In genomic region chr13:75318138-75318833, GRCh38 we compare ENCODE assay signal across 11 cellular contexts.
DNase-seq lines count a peak whose midpoint lies in the region; ATAC-seq and TF ChIP-seq lines count a peak whose summit lies in the region.
"Had no signal": no experiment of that assay in that cellular context is flagged by ENCODE, and none has a peak within 500 bp of the region (broad histone marks: within the 10 kb centered on the region; RNA-seq: fewer than 3 reads in every experiment).

No MANE protein-coding gene starts in this region.

- H3K79me2 ChIP-seq in smooth muscle cell (ENCODE audit: low read depth) = no peaks in the 10 kb centered on the region

- H3K27ac ChIP-seq in smooth muscle cell (ENCODE audit: low read depth) = no peak overlapping the region
- H3K27ac ChIP-seq: prostate gland, WERI-Rb-1 had no signal

- no peaks in the 10 kb centered on the region for H4K20me1 ChIP-seq in smooth muscle cell (ENCODE audit: low read depth)

- H3K4me1 Mint-ChIP-seq in activated naive CD4-positive, alpha-beta T cell treated with anti-CD3 and anti-CD28 coated beads, Interleukin-2, amount 10 ng/mL, durations not matched to agents 7 days and 5 days = peaks cover 45% of the 10 kb centered on the region
- H3K4me1 Mint-ChIP-seq in Caco-2 (ENCODE audit: low read depth, unreplicated experiment) = no peaks in the 10 kb centered on the region

- H3K36me3 ChIP-seq in Caco-2 (ENCODE audit: control insufficient read depth, insufficient read depth, low read length) (no peaks in the 10 kb centered on the region; the same call in 1 of the 2 replicates), smooth muscle cell (ENCODE audit: low read depth) (no peaks in the 10 kb centered on the region)
- H3K36me3 ChIP-seq: prostate gland, WERI-Rb-1 had no signal

- H2AFZ ChIP-seq in smooth muscle cell (ENCODE audit: low read depth) = no peak overlapping the region

- H3K27me3 ChIP-seq in Caco-2 (replicated peaks; ENCODE audit: control insufficient read depth, insufficient read depth, low read length) = no peaks in the 10 kb centered on the region
- no peaks in the 10 kb centered on the region for H3K27me3 ChIP-seq in smooth muscle cell (ENCODE audit: low read depth)

- peaks cover 15% of the 10 kb centered on the region for H3K36me3 Mint-ChIP-seq in activated naive CD4-positive, alpha-beta T cell treated with anti-CD3 and anti-CD28 coated beads, Interleukin-2, amount 10 ng/mL, durations not matched to agents 7 days and 5 days
- peaks cover 71% of the 10 kb centered on the region for H3K36me3 Mint-ChIP-seq in Caco-2 (ENCODE audit: insufficient read depth, unreplicated experiment)

- peaks cover 20% of the 10 kb centered on the region for H3K4me1 ChIP-seq in Caco-2
- H3K4me1 ChIP-seq in smooth muscle cell (ENCODE audit: low read depth) = no peaks in the 10 kb centered on the region
- H3K4me1 ChIP-seq: prostate gland had no signal

- H3K4me3 ChIP-seq in Caco-2 (ENCODE audit: low read depth, low read length) = no peak overlapping the region
- no peak overlapping the region for H3K4me3 ChIP-seq in smooth muscle cell
- H3K4me3 ChIP-seq: prostate gland had no signal

- intact Hi-C loops in Caco-2 (cut with micrococcal nuclease; ENCODE audit: unreplicated experiment) = no loop called here

- no peak overlapping the region for H3K9ac ChIP-seq in smooth muscle cell (ENCODE audit: low read depth)

- POLR2A ChIA-PET in Caco-2 (lab: Charles Lee) = no interaction called here

- H3K27ac Mint-ChIP-seq in activated naive CD4-positive, alpha-beta T cell treated with anti-CD3 and anti-CD28 coated beads, Interleukin-2, amount 10 ng/mL, durations not matched to agents 7 days and 5 days = peak overlapping the region; percentile 84
- no peak overlapping the region for H3K27ac Mint-ChIP-seq in Caco-2 (ENCODE audit: unreplicated experiment)

- no peaks in the 10 kb centered on the region for H3K27me3 Mint-ChIP-seq in activated naive CD4-positive, alpha-beta T cell treated with anti-CD3 and anti-CD28 coated beads, Interleukin-2, amount 10 ng/mL, durations not matched to agents 7 days and 5 days
- H3K27me3 Mint-ChIP-seq in Caco-2 (ENCODE audit: insufficient read depth, unreplicated experiment) = no peaks in the 10 kb centered on the region

- H3K9me3 ChIP-seq in Caco-2 (no peaks in the 10 kb centered on the region), smooth muscle cell (replicated peaks; ENCODE audit: low read depth) (no peaks in the 10 kb centered on the region)
- H3K9me3 ChIP-seq: prostate gland had no signal

- H3F3A ChIP-seq in smooth muscle cell (ENCODE audit: low read depth) = no peaks in the 10 kb centered on the region

- TF ChIP-seq CTCF in Caco-2 (IDR thresholded peaks at IDR 0.05; ENCODE audit: insufficient read depth in 1 of 2, low read depth in 1 of 2, low read length in 1 of 2, severe bottlenecking in 1 of 2, unreplicated experiment in 1 of 2) = no peak
- TF ChIP-seq CTCF in smooth muscle cell (IDR thresholded peaks at IDR 0.05; ENCODE audit: borderline replicate concordance, insufficient read depth, poor library complexity, severe bottlenecking) = no peak

- no TSS peak for BruUV-seq in Caco-2 (replicated peaks; lab: Mats Ljungman, UMichigan)

- DNase-seq in stimulated activated CD4-positive, alpha-beta T cell treated with anti-CD3 and anti-CD28 coated beads, Interleukin-15, amount 100 ng/mL, for 24 hours = peak; percentile 41
- no peak for DNase-seq in stimulated activated CD4-positive, alpha-beta T cell treated with anti-CD3 and anti-CD28 coated beads, Interleukin-12 subunit alpha, Interleukin-12 subunit beta, amount 100 ng/mL, for 4 hours
- DNase-seq in activated naive CD4-positive, alpha-beta T cell treated with anti-CD3 and anti-CD28 coated beads, Interleukin-2, amount 10 ng/mL, durations not matched to agents 7 days and 5 days = peak; percentile 23
- peak; percentile 29 for DNase-seq in stimulated activated naive CD8-positive, alpha-beta T cell treated with anti-CD3 and anti-CD28 coated beads, Interleukin-15, Interleukin-2, amounts not matched to agents 100 U/mL and 50 U/mL, for 24 hours
- no peak for DNase-seq in Caco-2
- no peak for DNase-seq in NCI-H2227 (lab: John Stamatoyannopoulos, UW; ENCODE audit: unreplicated experiment)
- no peak for DNase-seq in smooth muscle cell (lab: John Stamatoyannopoulos, UW; ENCODE audit: unreplicated experiment)
- DNase-seq: substantia nigra, WERI-Rb-1 had no signal

- WGBS in smooth muscle cell (ENCODE audit: low lambda C conversion rate) = 89% methylated on average over 2 of the region's 2 CpGs

- CTCF ChIA-PET in activated naive CD4-positive, alpha-beta T cell treated with anti-CD3 and anti-CD28 coated beads, Interleukin-2, amount 10 ng/mL, durations not matched to agents 7 days and 5 days (lab: Charles Lee) = interaction anchor here (0.5 kb wide), 1 partner anchor 8 kb away, joined by 3 read pairs; no protein-coding TSS in a partner anchor
- CTCF ChIA-PET in Caco-2 (lab: Charles Lee) = no interaction called here

- ATAC-seq in HG03565 (IDR thresholded peaks at IDR 0.05; ENCODE audit: unreplicated experiment) = peak; percentile 36
- ATAC-seq in stimulated activated naive CD8-positive, alpha-beta T cell treated with anti-CD3 and anti-CD28 coated beads, Interleukin-15, Interleukin-2, amounts not matched to agents 100 U/mL and 50 U/mL, for 24 hours = peak; percentile 80

- peak overlapping the region; percentile 10 for H3K4me3 Mint-ChIP-seq in activated naive CD4-positive, alpha-beta T cell treated with anti-CD3 and anti-CD28 coated beads, Interleukin-2, amount 10 ng/mL, durations not matched to agents 7 days and 5 days
- H3K4me3 Mint-ChIP-seq in Caco-2 (ENCODE audit: unreplicated experiment) = no peak overlapping the region

- no peaks in the 10 kb centered on the region for H3K9me3 Mint-ChIP-seq in activated naive CD4-positive, alpha-beta T cell treated with anti-CD3 and anti-CD28 coated beads, Interleukin-2, amount 10 ng/mL, durations not matched to agents 7 days and 5 days
- no peaks in the 10 kb centered on the region for H3K9me3 Mint-ChIP-seq in Caco-2 (ENCODE audit: unreplicated experiment)

- no peak overlapping the region for H3K4me2 ChIP-seq in smooth muscle cell

Comparison
In these comparisons a context has a peak if more than half of its experiments do, and no peak if none do; other contexts are left out.
1. DNase-seq: peak in stimulated activated CD4-positive, alpha-beta T cell treated with anti-CD3 and anti-CD28 coated beads, Interleukin-15, amount 100 ng/mL, for 24 hours (single experiment), activated naive CD4-positive, alpha-beta T cell treated with anti-CD3 and anti-CD28 coated beads, Interleukin-2, amount 10 ng/mL, durations not matched to agents 7 days and 5 days (single experiment) and stimulated activated naive CD8-positive, alpha-beta T cell treated with anti-CD3 and anti-CD28 coated beads, Interleukin-15, Interleukin-2, amounts not matched to agents 100 U/mL and 50 U/mL, for 24 hours (single experiment); none in stimulated activated CD4-positive, alpha-beta T cell treated with anti-CD3 and anti-CD28 coated beads, Interleukin-12 subunit alpha, Interleukin-12 subunit beta, amount 100 ng/mL, for 4 hours (single experiment), Caco-2 (0 of 2), NCI-H2227 (single experiment) and smooth muscle cell (single experiment).